Comparison of ENCODE assay signal across 22 cellular contexts in the genomic region with DNA sequence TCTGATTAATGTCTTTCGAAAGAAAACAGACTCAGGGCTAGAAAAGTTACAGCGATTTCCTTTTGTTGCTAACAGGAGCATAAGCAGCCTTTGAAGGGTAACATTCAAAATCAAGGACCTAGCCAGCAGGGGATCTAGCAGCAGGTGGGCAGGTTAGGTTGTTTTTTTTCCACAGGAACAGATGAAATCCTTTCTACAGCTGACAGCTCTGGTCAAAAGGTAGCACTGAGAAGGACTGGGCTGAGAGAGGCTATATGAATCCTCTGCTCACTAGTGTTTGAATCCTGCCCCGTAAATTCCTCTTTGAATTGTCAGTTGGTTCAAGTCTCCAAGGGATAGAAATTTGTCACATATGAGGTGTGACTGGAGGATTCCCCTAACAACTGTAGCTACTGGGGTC.
"Had no signal": no experiment of that assay in that cellular context is flagged by ENCODE, and none has a peak within 500 bp of the region (broad histone marks: within the 10 kb centered on the region; RNA-seq: fewer than 3 reads in every experiment).

No MANE protein-coding gene starts in this region.

- H3K4me3 ChIP-seq: breast epithelium, esophagus muscularis mucosa, ovary, skin epidermis, thoracic aorta had no signal

- H3K36me3 ChIP-seq: breast epithelium, esophagus muscularis mucosa, ovary, thoracic aorta had no signal

- H3K27me3 ChIP-seq: breast epithelium, esophagus muscularis mucosa, foreskin keratinocyte, ovary had no signal

- DNase-seq: activated CD4-positive, alpha-beta T cell treated with anti-CD3 and anti-CD28 coated beads for 4 hours; activated CD4-positive, alpha-beta T cell treated with anti-CD3 and anti-CD28 coated beads, Interleukin-2, amount 50 U/mL, for 4 hours; activated naive CD4-positive, alpha-beta T cell; activated T-cell treated with anti-CD3 and anti-CD28 coated beads for 4 hours; activated T-cell treated with anti-CD3 and anti-CD28 coated beads, Interleukin-2, amount 50 U/mL, for 72 hours; central memory CD4-positive, alpha-beta T cell; foreskin keratinocyte; midbrain; naive thymus-derived CD4-positive, alpha-beta T cell; ovary; retina; stimulated activated CD4-positive, alpha-beta T cell treated with anti-CD3 and anti-CD28 coated beads, Interleukin-12 subunit alpha, Interleukin-12 subunit beta, amount 100 ng/mL, for 4 hours; stimulated activated CD4-positive, alpha-beta T cell treated with anti-CD3 and anti-CD28 coated beads, Interleukin-4, amount 100 ng/mL, for 1 hour; stimulated activated naive CD8-positive, alpha-beta T cell treated with anti-CD3 and anti-CD28 coated beads, Interleukin-15, Interleukin-2, amounts not matched to agents 100 U/mL and 50 U/mL, for 24 hours; trophoblast cell had no signal

- H3K9me3 ChIP-seq: breast epithelium, esophagus muscularis mucosa, ovary, thoracic aorta had no signal

- FAIRE-seq: urothelium cell line had no signal

- ATAC-seq: activated naive CD4-positive, alpha-beta T cell treated with anti-CD3 and anti-CD28 coated beads, Interleukin-2, amount 50 U/mL, for 72 hours; activated T-cell treated with anti-CD3 and anti-CD28 coated beads, Interleukin-2, amount 50 U/mL, for 72 hours; foreskin keratinocyte; naive thymus-derived CD4-positive, alpha-beta T cell; sciatic nerve; stimulated activated naive CD8-positive, alpha-beta T cell treated with anti-CD3 and anti-CD28 coated beads, Interleukin-15, Interleukin-2, amounts not matched to agents 100 U/mL and 50 U/mL, for 24 hours had no signal

- H3K27ac ChIP-seq: breast epithelium, esophagus muscularis mucosa, foreskin keratinocyte, ovary, skin epidermis, thoracic aorta had no signal

- H3K4me1 ChIP-seq: breast epithelium, esophagus muscularis mucosa, foreskin keratinocyte had no signal
